Comparison of ENCODE assay signal across 18 cellular contexts in the genomic region with DNA sequence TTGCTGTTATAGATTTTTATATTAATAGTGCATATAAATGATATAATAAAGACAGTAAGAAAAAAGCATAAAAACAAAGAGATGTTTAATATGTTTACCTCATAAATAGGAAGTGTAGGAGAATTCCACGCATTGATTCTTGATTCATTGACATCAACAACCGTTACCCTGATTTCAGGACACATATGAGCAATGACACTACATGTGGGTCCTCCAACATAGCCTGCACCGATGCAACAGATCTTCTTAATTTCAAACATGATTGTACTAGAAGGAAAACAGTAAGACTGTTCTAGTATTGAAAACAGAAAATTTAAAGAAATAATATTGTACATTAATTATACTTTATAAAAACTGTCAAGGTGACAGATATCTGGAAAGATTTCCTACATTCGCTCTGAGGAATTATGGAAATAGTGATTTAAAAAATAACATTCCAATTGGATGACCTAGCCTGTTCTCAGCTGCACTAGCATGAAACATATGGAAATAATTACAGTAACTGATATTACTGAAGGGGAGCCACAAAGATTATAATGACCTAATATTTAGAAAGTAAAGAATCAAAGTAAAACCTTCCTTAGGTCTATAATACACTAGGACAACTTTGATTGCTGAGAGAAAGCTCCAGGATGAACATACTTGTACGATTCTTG. TPM values are rescaled to one million over a fixed set of nuclear protein-coding genes. Genes with fewer than 3 reads are reported as not detected.
DNase-seq lines count a peak whose midpoint lies in the region; ATAC-seq, FAIRE-seq and TF ChIP-seq lines count a peak whose summit lies in the region.
"Had no signal": no experiment of that assay in that cellular context is flagged by ENCODE, and none has a peak within 500 bp of the region (broad histone marks: within the 10 kb centered on the region; RNA-seq: fewer than 3 reads in every experiment).

No MANE protein-coding gene starts in this region.

- ATAC-seq in HepG2 (no peak), right lobe of liver (no peak)
- no peak for ATAC-seq in activated CD8-positive, alpha-beta T cell treated with anti-CD3 and anti-CD28 coated beads for 36 hours
- ATAC-seq: activated CD4-positive, CD25-positive, alpha-beta regulatory T cell treated with anti-CD3 and anti-CD28 coated beads, Interleukin-2, amount 50 U/mL, for 24 hours; heart left ventricle had no signal

- H3K9me3 ChIP-seq in HepG2 (ENCODE audit: low read length): no peaks in the 10 kb centered on the region
- no peaks in the 10 kb centered on the region for H3K9me3 ChIP-seq in right lobe of liver
- H3K9me3 ChIP-seq: heart left ventricle had no signal

- in situ Hi-C loops in HepG2 (cut with HindIII; ENCODE audit: extremely low pct_ligation_motif_present, low pct_unique_long_range_greater_than_20kb): no loop called here
- in situ Hi-C loops in astrocyte of the cerebellum (cut with HindIII; ENCODE audit: low sequenced_read_pairs): no loop called here

- H4K20me1 ChIP-seq in HepG2 (ENCODE audit: insufficient read depth, low read length): peaks cover 44% of the 10 kb centered on the region

- WGBS in HepG2 (ENCODE audit: low lambda C conversion rate): 47% methylated on average over 5 of the region's 5 CpGs
- 64% methylated on average over 5 of the region's 5 CpGs for WGBS in right lobe of liver (ENCODE audit: insufficient coverage, low coverage, low lambda C conversion rate, missing lambda C conversion rate)

- no peaks in the 10 kb centered on the region for H3K9me3 Mint-ChIP-seq in type B pancreatic cell
- H3K9me3 Mint-ChIP-seq in activated CD8-positive, alpha-beta T cell treated with anti-CD3 and anti-CD28 coated beads for 36 hours: no peaks in the 10 kb centered on the region
- H3K9me3 Mint-ChIP-seq: activated naive CD4-positive, alpha-beta T cell treated with anti-CD3 and anti-CD28 coated beads, Interleukin-2, amount 10 ng/mL, durations not matched to agents 7 days and 5 days; T-helper 1 cell treated with Interleukin-12 subunit alpha and Interleukin-12 subunit beta and Interleukin-4 antibody, amounts not matched to agents 30 μg/mL and 1 μg/mL, for 36 hours had no signal

- TF ChIP-seq EP300 in HepG2 (IDR thresholded peaks at IDR 0.05; ENCODE audit: low read depth in 2 of 2, low read length in 2 of 2) (no peak), HepG2 (CRISPR knock-in tag; IDR thresholded peaks at IDR 0.05; ENCODE audit: borderline replicate concordance) (no peak)

- H3K4me1 ChIP-seq in HepG2 (ENCODE audit: insufficient read depth, low read length): peaks cover 65% of the 10 kb centered on the region
- peaks cover 0 to 46% (median 13%) of the 10 kb centered on the region in 4 donors for H3K4me1 ChIP-seq in right lobe of liver

- H3K27me3 ChIP-seq in HepG2 (ENCODE audit: control insufficient read depth in 1 of 2, insufficient read depth in 2 of 2, low read length in 2 of 2) (no peaks in the 10 kb centered on the region), right lobe of liver (no peaks in the 10 kb centered on the region)
- H3K27me3 ChIP-seq: heart left ventricle had no signal

- H3K4me3 ChIP-seq in HepG2 (replicated peaks in 1 of 3; ENCODE audit: insufficient read depth in 1 of 3, low read depth in 2 of 3, low read length in 3 of 3) (peak overlapping the region; percentile 68 to 96 (median 96); a peak in 4 of 6 replicates), right lobe of liver (no peak overlapping the region), astrocyte of the cerebellum (ENCODE audit: low read depth, low read length) (no peak overlapping the region), foreskin fibroblast (ENCODE audit: low read depth in 1 of 2, low read length in 2 of 2) (peak overlapping the region; percentile 16 to 25)
- H3K4me3 ChIP-seq: heart left ventricle had no signal

- no peak for DNase-seq in HepG2 (ENCODE audit: low spot score)
- DNase-seq in right lobe of liver: no peak
- DNase-seq in astrocyte of the cerebellum (ENCODE audit: low read depth): peak; percentile 43
- peak in 1 of 2 donors; percentile 72 for DNase-seq in foreskin fibroblast
- no peak for DNase-seq in type B pancreatic cell (ENCODE audit: extremely low spot score, unreplicated experiment)
- no peak for DNase-seq in activated effector memory CD4-positive, alpha-beta T cell treated with anti-CD3 and anti-CD28 coated beads, Interleukin-2, amount 50 U/mL, for 16 hours
- DNase-seq in activated CD8-positive, alpha-beta T cell treated with anti-CD3 and anti-CD28 coated beads for 36 hours: no peak
- DNase-seq in mesenteric fat pad (ENCODE audit: low spot score): no peak
- DNase-seq: 8988T; activated naive CD4-positive, alpha-beta T cell treated with anti-CD3 and anti-CD28 coated beads, Interleukin-2, amount 10 ng/mL, durations not matched to agents 7 days and 5 days; caudate nucleus; heart left ventricle; NCI-H2081 treated with DMSO at 0.1 percent for 48 hours; NCI-H69; RPMI8226; substantia nigra had no signal

- BruUV-seq in HepG2 (replicated peaks; lab: Mats Ljungman, UMichigan): no TSS peak

- H3K4me1 Mint-ChIP-seq in type B pancreatic cell (ENCODE audit: unreplicated experiment): peaks cover 31% of the 10 kb centered on the region
- peaks cover 11% of the 10 kb centered on the region for H3K4me1 Mint-ChIP-seq in activated CD8-positive, alpha-beta T cell treated with anti-CD3 and anti-CD28 coated beads for 36 hours (ENCODE audit: low read depth)

- H3K4me2 ChIP-seq in HepG2 (ENCODE audit: low read depth, low read length): peak overlapping the region; percentile 72

- H3K9ac ChIP-seq in HepG2 (ENCODE audit: insufficient read depth, low read depth, low read length): peak overlapping the region; percentile 78

- no peak for TF ChIP-seq RAD21 in HepG2 (CRISPR knock-in tag; IDR thresholded peaks at IDR 0.05)

- peaks cover 92% of the 10 kb centered on the region for H3K79me2 ChIP-seq in HepG2 (ENCODE audit: insufficient read depth, low read length)

- peaks cover 10% of the 10 kb centered on the region for H3K36me3 Mint-ChIP-seq in type B pancreatic cell
- H3K36me3 Mint-ChIP-seq in activated CD8-positive, alpha-beta T cell treated with anti-CD3 and anti-CD28 coated beads for 36 hours (ENCODE audit: low read depth): no peaks in the 10 kb centered on the region
- H3K36me3 Mint-ChIP-seq: activated naive CD4-positive, alpha-beta T cell treated with anti-CD3 and anti-CD28 coated beads, Interleukin-2, amount 10 ng/mL, durations not matched to agents 7 days and 5 days had no signal

- POLR2A ChIA-PET in HepG2 (lab: Yijun Ruan, JAX): no interaction called here
- POLR2A ChIA-PET in activated CD8-positive, alpha-beta T cell treated with anti-CD3 and anti-CD28 coated beads for 36 hours (lab: Charles Lee): no interaction called here

- intact Hi-C loops in HepG2 (cut with micrococcal nuclease; ENCODE audit: unreplicated experiment): loop anchor here (5.0 kb wide), 1 partner anchor 54 kb away; no protein-coding TSS in a partner anchor
- intact Hi-C loops in right lobe of liver (cut with DNase I): no loop called here
- intact Hi-C loops in activated CD8-positive, alpha-beta T cell treated with anti-CD3 and anti-CD28 coated beads for 36 hours (cut with micrococcal nuclease): no loop called here

- TF ChIP-seq CTCF in HepG2 (CRISPR knock-in tag; IDR thresholded peaks at IDR 0.05): no peak
- no peak for TF ChIP-seq CTCF in right lobe of liver (IDR thresholded peaks at IDR 0.05)
- TF ChIP-seq CTCF in astrocyte of the cerebellum (IDR thresholded peaks at IDR 0.05; ENCODE audit: low read depth, low read length, missing control alignments): no peak
- no peak for TF ChIP-seq CTCF in foreskin fibroblast (IDR thresholded peaks at IDR 0.05; ENCODE audit: low read depth, low read length)
- no peak for TF ChIP-seq CTCF in type B pancreatic cell (conservative IDR thresholded peaks at IDR 0.05)
- no peak for TF ChIP-seq CTCF in activated CD8-positive, alpha-beta T cell treated with anti-CD3 and anti-CD28 coated beads for 36 hours (IDR thresholded peaks at IDR 0.05)

- no peak for FAIRE-seq in HepG2 (lab: Jason Lieb, UNC)

- peak overlapping the region; percentile 30 for H3K4me3 Mint-ChIP-seq in type B pancreatic cell
- no peak overlapping the region for H3K4me3 Mint-ChIP-seq in activated CD8-positive, alpha-beta T cell treated with anti-CD3 and anti-CD28 coated beads for 36 hours
- H3K4me3 Mint-ChIP-seq: activated naive CD4-positive, alpha-beta T cell treated with anti-CD3 and anti-CD28 coated beads, Interleukin-2, amount 10 ng/mL, durations not matched to agents 7 days and 5 days; T-helper 1 cell treated with Interleukin-12 subunit alpha and Interleukin-12 subunit beta and Interleukin-4 antibody, amounts not matched to agents 30 μg/mL and 1 μg/mL, for 36 hours had no signal

- TF ChIP-seq POLR2A in HepG2 (IDR thresholded peaks at IDR 0.05; ENCODE audit: insufficient read depth in 1 of 2, low read depth in 2 of 2, low read length in 2 of 2): no peak
- no peak for TF ChIP-seq POLR2A in right lobe of liver (IDR thresholded peaks at IDR 0.05)

- H3K36me3 ChIP-seq in HepG2 (replicated peaks in 1 of 2; ENCODE audit: control insufficient read depth in 1 of 2, insufficient read depth in 2 of 2, low read length in 2 of 2): peaks cover 7 to 26% of the 10 kb centered on the region in 2 experiments; a peak in 4 of 5 replicates
- peaks cover 0 to 53% (median 8%) of the 10 kb centered on the region in 4 donors for H3K36me3 ChIP-seq in right lobe of liver

- H3K27ac ChIP-seq in HepG2 (ENCODE audit: extremely low read length, insufficient read depth, low read length) (peak overlapping the region; percentile 94), right lobe of liver (peak overlapping the region in 1 of 3 donors; percentile 84)
- H3K27ac ChIP-seq: heart left ventricle had no signal

- H3K27me3 Mint-ChIP-seq in type B pancreatic cell: no peaks in the 10 kb centered on the region
- no peaks in the 10 kb centered on the region for H3K27me3 Mint-ChIP-seq in activated CD8-positive, alpha-beta T cell treated with anti-CD3 and anti-CD28 coated beads for 36 hours
- H3K27me3 Mint-ChIP-seq: activated naive CD4-positive, alpha-beta T cell treated with anti-CD3 and anti-CD28 coated beads, Interleukin-2, amount 10 ng/mL, durations not matched to agents 7 days and 5 days had no signal

- H3K27ac Mint-ChIP-seq in type B pancreatic cell: peak overlapping the region; percentile 24
- H3K27ac Mint-ChIP-seq in activated CD8-positive, alpha-beta T cell treated with anti-CD3 and anti-CD28 coated beads for 36 hours: no peak overlapping the region
- H3K27ac Mint-ChIP-seq: activated naive CD4-positive, alpha-beta T cell treated with anti-CD3 and anti-CD28 coated beads, Interleukin-2, amount 10 ng/mL, durations not matched to agents 7 days and 5 days; T-helper 1 cell treated with Interleukin-12 subunit alpha and Interleukin-12 subunit beta and Interleukin-4 antibody, amounts not matched to agents 30 μg/mL and 1 μg/mL, for 36 hours had no signal

- CTCF ChIA-PET in HepG2 (lab: Yijun Ruan, JAX; ENCODE audit: low intra/inter-chr PET ratio, low total read pairs): no interaction called here
- CTCF ChIA-PET in activated CD8-positive, alpha-beta T cell treated with anti-CD3 and anti-CD28 coated beads for 36 hours (lab: Charles Lee): interaction anchor here (1.0 kb wide), 1 partner anchor 125 kb away, joined by 3 read pairs; no protein-coding TSS in a partner anchor

- no peak overlapping the region for H2AFZ ChIP-seq in HepG2 (ENCODE audit: low read length)

RNA-seq across cellular contexts. Expression of a gene that starts 5.9 kb away (rescaled TPM):
- 384 and 661 TPM in 2 replicates for total RNA-seq in HepG2 (2016; rRNA removed; fragmentation: Illumina TruSeq; extraction: Trizol)
- total RNA-seq in HepG2 (2016; cell fraction: cytosol; rRNA removed; fragmentation: Illumina TruSeq; extraction: Trizol; ENCODE audit: low read depth): 49.0 and 58.6 TPM in 2 replicates
- total RNA-seq in HepG2 (2016; cell fraction: insoluble cytoplasmic fraction; rRNA removed; fragmentation: Illumina TruSeq; extraction: Trizol): 384 and 616 TPM in 2 replicates
- total RNA-seq in HepG2 (2016; cell fraction: membrane; rRNA removed; fragmentation: Illumina TruSeq; extraction: Trizol): 167 and 182 TPM in 2 replicates
- 162 and 184 TPM in 2 replicates for total RNA-seq in HepG2 (2016; cell fraction: nucleus; rRNA removed; fragmentation: Illumina TruSeq; extraction: Trizol)
- polyA plus RNA-seq in HepG2 (2011; rRNA removed): 89.8 and 99.0 TPM in 2 replicates
- 131 and 185 TPM in 2 replicates for polyA plus RNA-seq in HepG2 (2011; cell fraction: cytosol; rRNA removed)
- 44.8 and 67.6 TPM in 2 replicates for polyA plus RNA-seq in HepG2 (2011; cell fraction: nucleus; rRNA removed)
- polyA plus RNA-seq in HepG2 (2012): 212 and 239 TPM in 2 replicates
- 39.4 and 40.4 TPM in 2 replicates for polyA plus RNA-seq in HepG2 (2016; cell fraction: cytosol; fragmentation: Illumina TruSeq; extraction: Trizol; ENCODE audit: low read depth)
- polyA plus RNA-seq in HepG2 (2016; cell fraction: insoluble cytoplasmic fraction; fragmentation: Illumina TruSeq; extraction: Trizol; ENCODE audit: low read depth): 556 and 565 TPM in 2 replicates
- 86.5 and 96.6 TPM in 2 replicates for polyA plus RNA-seq in HepG2 (2016; cell fraction: membrane; fragmentation: Illumina TruSeq; extraction: Trizol; ENCODE audit: low read depth)
- 181 and 193 TPM in 2 replicates for polyA plus RNA-seq in HepG2 (2016; cell fraction: nucleus; fragmentation: Illumina TruSeq; extraction: Trizol; ENCODE audit: insufficient read depth, low read depth)
- 9.9 and 42.1 TPM in 2 replicates for polyA minus RNA-seq in HepG2 (2011; rRNA and poly(A)+ RNA removed; ENCODE audit: low replicate concordance)
- polyA minus RNA-seq in HepG2 (2011; cell fraction: cytosol; rRNA and poly(A)+ RNA removed): 257 and 288 TPM in 2 replicates
- polyA minus RNA-seq in HepG2 (2011; cell fraction: nucleus; rRNA and poly(A)+ RNA removed): 82.3 and 114 TPM in 2 replicates
- total RNA-seq in right lobe of liver: 100 to 1,000 TPM; 134 to 647 (median 244) TPM
- total RNA-seq in type B pancreatic cell (ENCODE audit: low replicate concordance): 124 and 128 TPM in 2 replicates
- total RNA-seq in activated CD8-positive, alpha-beta T cell treated with anti-CD3 and anti-CD28 coated beads for 36 hours: 10 to 100 TPM; 14.6 to 16.7 TPM
- total RNA-seq in mesenteric fat pad: 73.4 TPM

Comparison
In these comparisons a context has a peak if more than half of its experiments do, and no peak if none do; other contexts are left out.
1. H3K4me3 ChIP-seq: peak in HepG2 (3 of 3) and foreskin fibroblast (2 of 2); none in right lobe of liver (0 of 3) and astrocyte of the cerebellum (single experiment).